ENCODE assay signal across 9 cellular contexts in the genomic region with DNA sequence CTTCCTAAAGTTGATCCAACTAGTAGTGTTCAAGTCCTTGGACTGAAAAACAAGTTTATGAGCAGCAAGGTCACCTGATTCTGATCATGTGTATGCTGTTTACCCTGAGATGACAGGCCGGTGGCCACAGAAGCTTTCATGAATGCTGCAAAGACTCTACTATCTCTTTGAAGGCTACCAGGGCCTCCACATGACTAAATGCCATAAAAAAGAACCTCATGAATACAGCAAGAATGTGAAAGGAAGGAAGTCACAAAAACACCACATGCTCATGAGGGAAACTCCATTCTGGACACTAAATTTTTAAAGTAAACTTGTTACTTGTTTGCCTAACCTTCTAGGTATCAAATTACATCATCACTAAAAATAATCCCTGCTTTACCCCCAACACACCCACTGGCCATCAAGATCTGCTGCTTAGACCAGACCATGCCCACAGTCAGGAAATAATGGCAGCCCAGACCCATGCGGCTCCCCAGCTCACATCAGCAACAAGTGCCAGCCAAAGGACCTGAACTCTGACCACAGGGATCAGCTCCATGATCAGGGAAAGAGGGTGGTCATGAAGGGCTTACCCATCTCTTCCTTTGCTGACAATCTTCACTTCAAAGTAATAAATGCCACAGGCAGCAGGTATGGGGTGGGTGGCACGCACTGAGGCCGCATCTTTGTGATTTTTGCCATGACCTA. TPM values are rescaled to one million over a fixed set of nuclear protein-coding genes. Genes with fewer than 3 reads are reported as not detected.
DNase-seq lines count a peak whose midpoint lies in the region; ATAC-seq and TF ChIP-seq lines count a peak whose summit lies in the region.
"Had no signal": no experiment of that assay in that cellular context is flagged by ENCODE, and none has a peak within 500 bp of the region (broad histone marks: within the 10 kb centered on the region; RNA-seq: fewer than 3 reads in every experiment).

No MANE protein-coding gene starts in this region.

- H3K27ac Mint-ChIP-seq in activated T-cell treated with anti-CD3 and anti-CD28 coated beads, Interleukin-2, amount 50 U/mL, for 72 hours, result peak overlapping the region; percentile 47
- H3K27ac Mint-ChIP-seq in activated naive CD8-positive, alpha-beta T cell treated with anti-CD3 and anti-CD28 coated beads, Interleukin-2, amount 10 ng/mL, durations not matched to agents 7 days and 5 days, result peak overlapping the region; percentile 87

- DNase-seq in activated T-cell treated with anti-CD3 and anti-CD28 coated beads, Interleukin-2, amount 50 U/mL, for 72 hours, result peak in 1 of 2 donors; percentile 9
- DNase-seq in activated T-cell treated with anti-CD3 and anti-CD28 coated beads, Interleukin-2, amount 50 U/mL, for 48 hours, result no peak
- no peak for DNase-seq in activated naive CD8-positive, alpha-beta T cell treated with anti-CD3 and anti-CD28 coated beads, Interleukin-2, amount 10 ng/mL, durations not matched to agents 7 days and 5 days
- DNase-seq in left lobe of liver (ENCODE audit: low spot score) (peak; percentile 58), thoracic aorta (ENCODE audit: low spot score) (no peak), NCI-H128 (lab: John Stamatoyannopoulos, UW; ENCODE audit: unreplicated experiment) (no peak), pons (ENCODE audit: low spot score) (no peak)
- DNase-seq: activated CD4-positive, alpha-beta T cell treated with anti-CD3 and anti-CD28 coated beads for 1 hour had no signal

- H3K4me3 ChIP-seq in thoracic aorta, result peak overlapping the region; percentile 95

- TF ChIP-seq CTCF in thoracic aorta (IDR thresholded peaks at IDR 0.05), result no peak

- no peaks in the 10 kb centered on the region for H3K9me3 Mint-ChIP-seq in activated T-cell treated with anti-CD3 and anti-CD28 coated beads, Interleukin-2, amount 50 U/mL, for 72 hours
- no peaks in the 10 kb centered on the region for H3K9me3 Mint-ChIP-seq in activated naive CD8-positive, alpha-beta T cell treated with anti-CD3 and anti-CD28 coated beads, Interleukin-2, amount 10 ng/mL, durations not matched to agents 7 days and 5 days

- no peak overlapping the region for H3K27ac ChIP-seq in thoracic aorta

- peak overlapping the region; percentile 94 to 97 for H3K4me3 Mint-ChIP-seq in activated T-cell treated with anti-CD3 and anti-CD28 coated beads, Interleukin-2, amount 50 U/mL, for 72 hours
- H3K4me3 Mint-ChIP-seq in activated naive CD8-positive, alpha-beta T cell treated with anti-CD3 and anti-CD28 coated beads, Interleukin-2, amount 10 ng/mL, durations not matched to agents 7 days and 5 days, result peak overlapping the region; percentile 93

- no peak for ATAC-seq in activated T-cell treated with anti-CD3 and anti-CD28 coated beads, Interleukin-2, amount 50 U/mL, for 72 hours (replicated peaks in 1 of 2)
- ATAC-seq in activated naive CD8-positive, alpha-beta T cell treated with anti-CD3 and anti-CD28 coated beads, Interleukin-2, amount 10 ng/mL, durations not matched to agents 7 days and 5 days (ENCODE audit: low read depth), result no peak
- ATAC-seq in left lobe of liver (peak; percentile 9), thoracic aorta (ENCODE audit: insufficient number of reproducible peaks, low FRiP score, low read depth) (no peak), GM21526 (IDR thresholded peaks at IDR 0.05; ENCODE audit: low FRiP score, unreplicated experiment) (no peak)

- H3K4me1 Mint-ChIP-seq in activated T-cell treated with anti-CD3 and anti-CD28 coated beads, Interleukin-2, amount 50 U/mL, for 72 hours (ENCODE audit: low read depth), result peaks cover 63% of the 10 kb centered on the region
- peaks cover 54% of the 10 kb centered on the region for H3K4me1 Mint-ChIP-seq in activated naive CD8-positive, alpha-beta T cell treated with anti-CD3 and anti-CD28 coated beads, Interleukin-2, amount 10 ng/mL, durations not matched to agents 7 days and 5 days

- no peaks in the 10 kb centered on the region for H3K9me3 ChIP-seq in thoracic aorta

- H3K4me1 ChIP-seq in thoracic aorta (ENCODE audit: control insufficient read depth in 1 of 2, low read depth in 2 of 2), result peaks cover 12 to 19% of the 10 kb centered on the region in 2 donors

- POLR2A ChIA-PET in activated naive CD8-positive, alpha-beta T cell treated with anti-CD3 and anti-CD28 coated beads, Interleukin-2, amount 10 ng/mL, durations not matched to agents 7 days and 5 days (lab: Charles Lee), result no interaction called here

- H3K27me3 ChIP-seq in thoracic aorta (replicated peaks; ENCODE audit: insufficient read depth), result no peaks in the 10 kb centered on the region

- H3K36me3 Mint-ChIP-seq in activated T-cell treated with anti-CD3 and anti-CD28 coated beads, Interleukin-2, amount 50 U/mL, for 72 hours (ENCODE audit: insufficient read depth in 2 of 2), result peaks cover 9 to 19% of the 10 kb centered on the region in 2 donors
- peaks cover 39% of the 10 kb centered on the region for H3K36me3 Mint-ChIP-seq in activated naive CD8-positive, alpha-beta T cell treated with anti-CD3 and anti-CD28 coated beads, Interleukin-2, amount 10 ng/mL, durations not matched to agents 7 days and 5 days

- no peaks in the 10 kb centered on the region for H3K27me3 Mint-ChIP-seq in activated T-cell treated with anti-CD3 and anti-CD28 coated beads, Interleukin-2, amount 50 U/mL, for 72 hours (ENCODE audit: low read depth)
- H3K27me3 Mint-ChIP-seq in activated naive CD8-positive, alpha-beta T cell treated with anti-CD3 and anti-CD28 coated beads, Interleukin-2, amount 10 ng/mL, durations not matched to agents 7 days and 5 days, result no peaks in the 10 kb centered on the region

- peaks cover 2% of the 10 kb centered on the region for H3K36me3 ChIP-seq in thoracic aorta

RNA-seq across cellular contexts. Expression of a gene that starts 1.4 kb away (rescaled TPM):
- total RNA-seq in activated T-cell treated with anti-CD3 and anti-CD28 coated beads, Interleukin-2, amount 50 U/mL, for 72 hours, result 10 to 100 TPM; 17.1 to 24.8 TPM
- 10 to 100 TPM; 23.1 to 23.2 TPM for total RNA-seq in activated naive CD8-positive, alpha-beta T cell treated with anti-CD3 and anti-CD28 coated beads, Interleukin-2, amount 10 ng/mL, durations not matched to agents 7 days and 5 days
- total RNA-seq in left lobe of liver (35.6 TPM), thoracic aorta (10 to 100 TPM; 14.1 to 14.5 TPM)

RNA-seq across cellular contexts. Expression of a gene that starts 1.7 kb away (rescaled TPM):
- total RNA-seq in activated T-cell treated with anti-CD3 and anti-CD28 coated beads, Interleukin-2, amount 50 U/mL, for 72 hours, result under 1 TPM; 0.39 to 0.86 TPM
- under 1 TPM in 1 of 2 experiments, not detected in 1; 0.40 TPM for total RNA-seq in activated naive CD8-positive, alpha-beta T cell treated with anti-CD3 and anti-CD28 coated beads, Interleukin-2, amount 10 ng/mL, durations not matched to agents 7 days and 5 days
- total RNA-seq in left lobe of liver (2.1 TPM), thoracic aorta (1 to 10 TPM; 4.1 to 8.5 TPM)

RNA-seq across cellular contexts. Expression of a gene that starts 37.1 kb away (rescaled TPM):
- total RNA-seq in activated T-cell treated with anti-CD3 and anti-CD28 coated beads, Interleukin-2, amount 50 U/mL, for 72 hours, result 10 to 100 TPM; 31.7 to 39.2 TPM
- total RNA-seq in activated naive CD8-positive, alpha-beta T cell treated with anti-CD3 and anti-CD28 coated beads, Interleukin-2, amount 10 ng/mL, durations not matched to agents 7 days and 5 days, result 10 to 100 TPM; 48.1 to 50.1 TPM
- total RNA-seq in left lobe of liver, result 12.8 TPM
- 10 to 100 TPM; 67.5 to 74.7 TPM for total RNA-seq in thoracic aorta

RNA-seq across cellular contexts. Expression of a gene that starts 41.7 kb away (rescaled TPM):
- 10 to 100 TPM; 80.8 to 90.1 TPM for total RNA-seq in activated T-cell treated with anti-CD3 and anti-CD28 coated beads, Interleukin-2, amount 50 U/mL, for 72 hours
- 10 to 100 TPM; 88.4 TPM for total RNA-seq in activated naive CD8-positive, alpha-beta T cell treated with anti-CD3 and anti-CD28 coated beads, Interleukin-2, amount 10 ng/mL, durations not matched to agents 7 days and 5 days
- 23.2 TPM for total RNA-seq in left lobe of liver
- 100 to 1,000 TPM in 1 of 2 donors, 10 to 100 TPM in 1; 79.0 to 172 TPM for total RNA-seq in thoracic aorta

RNA-seq across cellular contexts. Expression of a gene that starts 42.5 kb away (rescaled TPM):
- 10 to 100 TPM; 43.6 to 59.4 TPM for total RNA-seq in activated T-cell treated with anti-CD3 and anti-CD28 coated beads, Interleukin-2, amount 50 U/mL, for 72 hours
- 10 to 100 TPM; 84.0 to 90.7 TPM for total RNA-seq in activated naive CD8-positive, alpha-beta T cell treated with anti-CD3 and anti-CD28 coated beads, Interleukin-2, amount 10 ng/mL, durations not matched to agents 7 days and 5 days
- total RNA-seq in left lobe of liver, result 23.1 TPM
- total RNA-seq in thoracic aorta, result 10 to 100 TPM; 59.6 to 70.9 TPM
